10 cellular contexts compared by ENCODE assay signal in genomic region chr6:110816677-110817076, GRCh38. TPM values are rescaled to one million over a fixed set of nuclear protein-coding genes. Genes with fewer than 3 reads are reported as not detected.
DNase-seq lines count a peak whose midpoint lies in the region; ATAC-seq, FAIRE-seq and TF ChIP-seq lines count a peak whose summit lies in the region.
"Had no signal": no experiment of that assay in that cellular context is flagged by ENCODE, and none has a peak within 500 bp of the region (broad histone marks: within the 10 kb centered on the region; RNA-seq: fewer than 3 reads in every experiment).

No MANE protein-coding gene starts in this region.

- H4K8ac ChIP-seq in H1 (ENCODE audit: extremely low read depth, insufficient read depth, low read length): no peak overlapping the region

- H4K5ac ChIP-seq in H1 (ENCODE audit: insufficient read length, low read depth, low read length): no peak overlapping the region

- ATAC-seq in activated T-cell treated with anti-CD3 and anti-CD28 coated beads, Interleukin-2, amount 50 U/mL, for 4 hours: no peak
- no peak for ATAC-seq in HG03025 (IDR thresholded peaks at IDR 0.05; ENCODE audit: low FRiP score, unreplicated experiment)

- H3K36me3 ChIP-seq in PC-9 (ENCODE audit: low read depth) (no peaks in the 10 kb centered on the region), H1 (ENCODE audit: control insufficient read depth in 2 of 4, insufficient read depth in 4 of 4, low read length in 3 of 4) (no peaks in the 10 kb centered on the region), testis (ENCODE audit: low read depth, missing control alignments) (no peaks in the 10 kb centered on the region), ascending aorta (no peaks in the 10 kb centered on the region)

- no peak overlapping the region; the same call in 1 of the 2 replicates for H2BK15ac ChIP-seq in H1 (ENCODE audit: low read length)

- peaks cover 5% of the 10 kb centered on the region for H3K23me2 ChIP-seq in H1 (ENCODE audit: low read depth, low read length)

- H3K79me2 ChIP-seq in PC-9 (ENCODE audit: low read depth) (peaks cover 32% of the 10 kb centered on the region), H1 (ENCODE audit: control insufficient read depth in 1 of 2, insufficient read depth in 2 of 2, low read length in 2 of 2) (peaks cover 4 to 26% of the 10 kb centered on the region in 2 experiments)

- peaks cover 30% of the 10 kb centered on the region for H3K4me1 ChIP-seq in PC-9 (replicated peaks; ENCODE audit: insufficient read depth)
- peaks cover 0 to 3% (median 1%) of the 10 kb centered on the region in 4 experiments; a peak in 4 of 7 replicates for H3K4me1 ChIP-seq in H1 (replicated peaks in 1 of 4; ENCODE audit: control insufficient read depth in 3 of 4, insufficient read depth in 4 of 4, low read length in 3 of 4)
- H3K4me1 ChIP-seq in testis: peaks cover 1% of the 10 kb centered on the region
- H3K4me1 ChIP-seq in ascending aorta: peaks cover 3 to 6% of the 10 kb centered on the region in 2 donors

- H2BK120ac ChIP-seq in H1 (replicated peaks; ENCODE audit: low read depth, low read length): peak overlapping the region; percentile 33

- H3K18ac ChIP-seq in H1 (ENCODE audit: extremely low read depth, low read length): no peak overlapping the region

- H3K14ac ChIP-seq in H1 (ENCODE audit: insufficient read length): no peak overlapping the region

- H3F3A ChIP-seq in PC-9 (ENCODE audit: insufficient read depth, low read depth): peaks cover 11% of the 10 kb centered on the region

- peak overlapping the region; percentile 80; the same call in 1 of the 2 replicates for H3K27ac ChIP-seq in PC-9
- no peak overlapping the region for H3K27ac ChIP-seq in H1 (ENCODE audit: low read depth, low read length)
- peak overlapping the region; percentile 96 to 99 for H3K27ac ChIP-seq in testis
- peak overlapping the region in 1 of 2 donors; percentile 98 for H3K27ac ChIP-seq in ascending aorta

- no peaks in the 10 kb centered on the region for H4K20me1 ChIP-seq in PC-9 (ENCODE audit: insufficient read depth)
- H4K20me1 ChIP-seq in H1 (replicated peaks in 1 of 2; ENCODE audit: control insufficient read depth in 1 of 2, insufficient read depth in 2 of 2, low read length in 2 of 2): peaks cover 7 to 8% of the 10 kb centered on the region in 2 experiments

- no peak overlapping the region for H3K9ac ChIP-seq in H1 (replicated peaks in 1 of 4; ENCODE audit: extremely low read depth in 1 of 4, low read depth in 3 of 4, low read length in 3 of 4)

- H3K56ac ChIP-seq in H1 (replicated peaks; ENCODE audit: insufficient read length, low read depth, low read length): no peak overlapping the region

- no peak overlapping the region for H2BK12ac ChIP-seq in H1 (ENCODE audit: low read depth, low read length)

- H3K27me3 Mint-ChIP-seq in activated T-cell treated with anti-CD3 and anti-CD28 coated beads, Interleukin-2, amount 50 U/mL, for 4 hours (ENCODE audit: low read depth): peaks cover 2% of the 10 kb centered on the region

- H3K9me2 ChIP-seq in PC-9 (ENCODE audit: insufficient read depth): no peaks in the 10 kb centered on the region

- H3K23ac ChIP-seq in H1 (ENCODE audit: insufficient read length): no peak overlapping the region

- no peak overlapping the region for H2BK20ac ChIP-seq in H1 (ENCODE audit: low read length)

- no peak overlapping the region; the same call in 1 of the 2 replicates for H2BK5ac ChIP-seq in H1 (ENCODE audit: low read depth, low read length)

- CTCF ChIA-PET in PC-9 (lab: Charles Lee) (no interaction called here), H1 (lab: Charles Lee; ENCODE audit: partially characterized antibody) (interaction anchor here (1.0 kb wide), 1 partner anchor 9 kb away, joined by 4 read pairs; no protein-coding TSS in a partner anchor)

- POLR2A ChIA-PET in PC-9 (lab: Charles Lee; ENCODE audit: unreplicated experiment) (interaction anchor here (2.1 kb wide), 1 partner anchor 57 kb away, joined by 60 read pairs; the partner anchor contains the start of gene AMD1), H1 (lab: Charles Lee; ENCODE audit: partially characterized antibody) (interaction anchor here (2.1 to 13.9 kb wide), 3 partner anchors 11 to 141 kb away, joined by 10 to 344 read pairs (median 26); partner anchors contain the start of genes AMD1 and GTF3C6)

- no TSS peak for BruUV-seq in PC-9 (replicated peaks; lab: Mats Ljungman, UMichigan)

- TF ChIP-seq RAD21 in H1 (IDR thresholded peaks at IDR 0.05 in 1 of 2, conservative IDR thresholded peaks at IDR 0.05 in 1 of 2; ENCODE audit: low read depth in 2 of 2, low read length in 2 of 2): no peak

- H3K27me3 ChIP-seq in PC-9 (ENCODE audit: insufficient read depth, low read depth): no peaks in the 10 kb centered on the region
- no peaks in the 10 kb centered on the region for H3K27me3 ChIP-seq in H1 (replicated peaks in 1 of 4; ENCODE audit: control insufficient read depth in 3 of 4, extremely low read depth in 1 of 4, insufficient read depth in 3 of 4, low read length in 3 of 4)
- no peaks in the 10 kb centered on the region for H3K27me3 ChIP-seq in testis
- H3K27me3 ChIP-seq in ascending aorta: no peaks in the 10 kb centered on the region

- WGBS in H1 (ENCODE audit: extremely low coverage in 1 of 2, insufficient coverage in 1 of 2, insufficient read length in 1 of 2, insufficient replicate concordance in 2 of 2, low coverage in 1 of 2, low lambda C conversion rate in 2 of 2, missing lambda C conversion rate in 1 of 2), 2 experiments: 85% methylated on average over 4 of the region's 4 CpGs; no CpG with 5 or more reads in 1 of the 2 experiments
- WGBS in testis, 2 donors: 56 to 63% methylated on average over 4 of the region's 4 CpGs

- H3K4me3 ChIP-seq in PC-9 (peak overlapping the region; percentile 58; the same call in 1 of the 2 replicates), H1 (ENCODE audit: extremely low read depth in 1 of 4, insufficient read depth in 2 of 4, low read depth in 3 of 4, low read length in 4 of 4) (peak overlapping the region in 1 of 4 experiments; percentile 84; a peak in 1 of 8 replicates), testis (peak overlapping the region in 1 of 2 donors; percentile 91), ascending aorta (no peak overlapping the region)

- intact Hi-C loops in PC-9 (cut with micrococcal nuclease; ENCODE audit: unreplicated experiment) (loop anchor here (5.0 to 10.0 kb wide), 2 partner anchors 129 to 272 kb away; no protein-coding TSS in a partner anchor), testis (cut with DNase I; ENCODE audit: low total_unique reads) (loop anchor here (10.0 kb wide), 1 partner anchor 58 kb away; the partner anchor contains the start of gene AMD1), ascending aorta (cut with DNase I) (loop anchor here (5.0 to 10.0 kb wide), 5 partner anchors 398 to 1722 kb away; partner anchors contain the start of genes CEP57L1, REV3L, SESN1 and WASF1)

- TF ChIP-seq EP300 in H1 (IDR thresholded peaks at IDR 0.05; ENCODE audit: borderline replicate concordance in 1 of 2, low read depth in 2 of 2, low read length in 2 of 2): no peak

- H2AFZ ChIP-seq in PC-9 (no peak overlapping the region), H1 (ENCODE audit: low read length) (no peak overlapping the region)

- H4K91ac ChIP-seq in H1 (replicated peaks; ENCODE audit: insufficient read length, low read length): no peak overlapping the region

- no peak for TF ChIP-seq POLR2A in H1 (IDR thresholded peaks at IDR 0.05; ENCODE audit: control extremely low read depth in 1 of 2, low read depth in 2 of 2, low read length in 2 of 2)
- TF ChIP-seq POLR2A in testis (IDR thresholded peaks at IDR 0.05): no peak

- H3K36me3 Mint-ChIP-seq in activated T-cell treated with anti-CD3 and anti-CD28 coated beads, Interleukin-2, amount 50 U/mL, for 4 hours (ENCODE audit: insufficient read depth): no peaks in the 10 kb centered on the region

- H3K4me2 ChIP-seq in PC-9: peak overlapping the region; percentile 78
- H3K4me2 ChIP-seq in H1 (ENCODE audit: insufficient read depth in 1 of 2, low read depth in 2 of 2, low read length in 2 of 2): peak overlapping the region; percentile 82 to 92; a peak in 2 of 4 replicates

- no peak for DNase-seq in activated T-cell treated with anti-CD3 and anti-CD28 coated beads, Interleukin-2, amount 50 U/mL, for 4 hours
- no peak for DNase-seq in activated T-cell treated with anti-CD3 and anti-CD28 coated beads, Interleukin-2, amount 50 U/mL, for 1 hour
- DNase-seq in PC-9 (no peak), H1 (ENCODE audit: low read depth in 1 of 2, low spot score in 2 of 2) (no peak), testis (no peak), inferior parietal cortex (ENCODE audit: extremely low spot score) (no peak), ascending aorta (ENCODE audit: low spot score in 2 of 2) (no peak)
- DNase-seq: NCI-H1092; stimulated activated naive CD4-positive, alpha-beta T cell had no signal

- peaks cover 5% of the 10 kb centered on the region; the same call in 1 of the 2 replicates for H3K79me1 ChIP-seq in H1 (ENCODE audit: low read depth, low read length)

- no peaks in the 10 kb centered on the region for H3K9me3 Mint-ChIP-seq in activated T-cell treated with anti-CD3 and anti-CD28 coated beads, Interleukin-2, amount 50 U/mL, for 4 hours

- 0 out of 2 replicates have a peak overlapping the region, but pooled peaks have one; percentile 24 for H2AK5ac ChIP-seq in H1 (ENCODE audit: low read depth, low read length)

- H3K9me3 ChIP-seq in PC-9 (ENCODE audit: insufficient read depth, low read depth) (no peaks in the 10 kb centered on the region), H1 (ENCODE audit: insufficient read depth in 2 of 2, low read depth in 1 of 2, low read length in 1 of 2) (no peaks in the 10 kb centered on the region), testis (no peaks in the 10 kb centered on the region), ascending aorta (no peaks in the 10 kb centered on the region)

- H3K4me1 Mint-ChIP-seq in activated T-cell treated with anti-CD3 and anti-CD28 coated beads, Interleukin-2, amount 50 U/mL, for 4 hours (ENCODE audit: low read depth): peaks cover 18% of the 10 kb centered on the region

- H3K4me3 Mint-ChIP-seq in activated T-cell treated with anti-CD3 and anti-CD28 coated beads, Interleukin-2, amount 50 U/mL, for 4 hours: peak overlapping the region; percentile 99

- no peak for TF ChIP-seq CTCF in PC-9 (conservative IDR thresholded peaks at IDR 0.05)
- TF ChIP-seq CTCF in H1 (IDR thresholded peaks at IDR 0.05; ENCODE audit: control extremely low read depth in 1 of 3, insufficient read depth in 1 of 3, low read depth in 1 of 3, low read length in 3 of 3): no peak
- TF ChIP-seq CTCF in testis (IDR thresholded peaks at IDR 0.05): no peak
- no peak for TF ChIP-seq CTCF in ascending aorta (IDR thresholded peaks at IDR 0.05)

- FAIRE-seq in H1 (lab: Jason Lieb, UNC): no peak

- no peak overlapping the region for H3K4ac ChIP-seq in H1 (replicated peaks; ENCODE audit: insufficient read length, low read depth, low read length)

RNA-seq across cellular contexts. Expression of gene CDK19, which starts 1.4 kb away (rescaled TPM):
- total RNA-seq in activated T-cell treated with anti-CD3 and anti-CD28 coated beads, Interleukin-2, amount 50 U/mL, for 4 hours: 1 to 10 TPM; 2.8 to 3.8 (median 3.7) TPM
- total RNA-seq in PC-9 (2021) (34.0 and 36.8 TPM in 2 replicates), testis (10 to 100 TPM; 30.7 to 31.5 TPM), ascending aorta (5.2 TPM)
- total RNA-seq in H1 (2021; fragmentation: NEBNext Ultra II Directional; extraction: Animal tissue kit (Norgen Biotek cat#: 25700)): 9.7 and 12.6 TPM in 2 replicates
- polyA plus RNA-seq in H1 (2011; rRNA removed) (3.4 and 4.9 TPM in 2 replicates), testis (ENCODE audit: insufficient read depth, low read depth, low replicate concordance) (50.0 TPM)
- polyA plus RNA-seq in H1 (2011; cell fraction: cytosol; rRNA removed): 5.7 TPM
- 5.8 TPM for polyA plus RNA-seq in H1 (2011; cell fraction: nucleus; rRNA removed)
- 4.5 to 8.5 TPM (median 4.9 TPM) in 4 replicates for polyA plus RNA-seq in H1 (2012, experiment 1 of 2)
- polyA plus RNA-seq in H1 (2012, experiment 2 of 2): 1.9 TPM
- 4.8 TPM for polyA plus RNA-seq in H1 (2013, experiment 1 of 2)
- polyA plus RNA-seq in H1 (2013, experiment 2 of 2): 3.9 TPM
- polyA minus RNA-seq in H1 (2011; rRNA and poly(A)+ RNA removed): 7.5 and 8.4 TPM in 2 replicates
- polyA minus RNA-seq in H1 (2011; cell fraction: cytosol; rRNA and poly(A)+ RNA removed): 5.1 TPM
- 18.4 TPM for polyA minus RNA-seq in H1 (2011; cell fraction: nucleus; rRNA and poly(A)+ RNA removed)

RNA-seq across cellular contexts. Expression of gene AMD1, which starts 57.9 kb away (rescaled TPM):
- 100 to 1,000 TPM; 131 to 142 (median 141) TPM for total RNA-seq in activated T-cell treated with anti-CD3 and anti-CD28 coated beads, Interleukin-2, amount 50 U/mL, for 4 hours
- total RNA-seq in PC-9 (2021): 40.1 and 46.4 TPM in 2 replicates
- 174 and 177 TPM in 2 replicates for total RNA-seq in H1 (2021; fragmentation: NEBNext Ultra II Directional; extraction: Animal tissue kit (Norgen Biotek cat#: 25700))
- 33.6 and 60.9 TPM in 2 replicates for polyA plus RNA-seq in H1 (2011; rRNA removed)
- polyA plus RNA-seq in H1 (2011; cell fraction: cytosol; rRNA removed): 74.7 TPM
- polyA plus RNA-seq in H1 (2011; cell fraction: nucleus; rRNA removed): 19.9 TPM
- polyA plus RNA-seq in H1 (2012, experiment 1 of 2): 58.5 to 157 TPM (median 83.8 TPM) in 4 replicates
- polyA plus RNA-seq in H1 (2012, experiment 2 of 2): 12.1 TPM
- 234 TPM for polyA plus RNA-seq in H1 (2013, experiment 1 of 2)
- polyA plus RNA-seq in H1 (2013, experiment 2 of 2): 221 TPM
- 121 and 137 TPM in 2 replicates for polyA minus RNA-seq in H1 (2011; rRNA and poly(A)+ RNA removed)
- polyA minus RNA-seq in H1 (2011; cell fraction: cytosol; rRNA and poly(A)+ RNA removed): 96.7 TPM
- 120 TPM for polyA minus RNA-seq in H1 (2011; cell fraction: nucleus; rRNA and poly(A)+ RNA removed)
- 100 to 1,000 TPM in 1 of 2 donors, 10 to 100 TPM in 1; 85.6 to 109 TPM for total RNA-seq in testis
- polyA plus RNA-seq in testis (ENCODE audit: insufficient read depth, low read depth, low replicate concordance): 47.9 TPM
- 19.1 TPM for total RNA-seq in ascending aorta
